ENCODE assay signal across 8 cellular contexts in genomic region chr4:105637409-105638258, GRCh38.
A peak's percentile ranks its signal among the peaks of the same experiment; 100 is the strongest.
DNase-seq lines count a peak whose midpoint lies in the region; ATAC-seq and TF ChIP-seq lines count a peak whose summit lies in the region.

No MANE protein-coding gene starts in this region.

- peak overlapping the region; percentile 64 for H3K4me3 ChIP-seq in DOHH2 (ENCODE audit: low read length)
- no peak overlapping the region for H3K4me3 ChIP-seq in HL-60 (replicated peaks; ENCODE audit: insufficient read depth, low read length)
- H3K4me3 ChIP-seq in Peyer's patch: no peak overlapping the region
- no peak overlapping the region for H3K4me3 ChIP-seq in spleen

- no peaks in the 10 kb centered on the region for H3K9me2 ChIP-seq in DOHH2 (replicated peaks; ENCODE audit: control insufficient read depth, low read length)

- no peaks in the 10 kb centered on the region for H3K27me3 ChIP-seq in DOHH2 (ENCODE audit: control insufficient read depth, low read length)
- no peaks in the 10 kb centered on the region for H3K27me3 ChIP-seq in HL-60 (ENCODE audit: insufficient read depth, poor library complexity, severe bottlenecking)
- H3K27me3 ChIP-seq in Peyer's patch: no peaks in the 10 kb centered on the region
- H3K27me3 ChIP-seq in spleen (replicated peaks in 1 of 7): no peaks in the 10 kb centered on the region

- intact Hi-C loops in Right ventricle myocardium inferior (cut with DNase I) (no loop called here), spleen (cut with DNase I; ENCODE audit: low total_unique reads) (no loop called here)

- H3K27ac ChIP-seq in DOHH2 (ENCODE audit: low read depth, low read length) (peak overlapping the region; percentile 78), HL-60 (replicated peaks) (peak overlapping the region; percentile 22), Peyer's patch (peak overlapping the region in 1 of 4 donors; percentile 11), spleen (peak overlapping the region in 5 of 8 donors; percentile 24 to 43 (median 36))

- no peaks in the 10 kb centered on the region for H3K79me2 ChIP-seq in DOHH2 (ENCODE audit: control insufficient read depth, low read length)

- H4K20me1 ChIP-seq in DOHH2 (ENCODE audit: control insufficient read depth, insufficient read depth, low read depth, low read length): no peaks in the 10 kb centered on the region

- ATAC-seq in GM21447 (IDR thresholded peaks at IDR 0.05; ENCODE audit: unreplicated experiment): peak; percentile 79
- peak; percentile 86 for ATAC-seq in Right ventricle myocardium inferior

- H3K4me1 ChIP-seq in DOHH2 (ENCODE audit: control insufficient read depth, low read length): peaks cover 56% of the 10 kb centered on the region
- peaks cover 0 to 13% (median 4%) of the 10 kb centered on the region in 4 donors for H3K4me1 ChIP-seq in Peyer's patch
- H3K4me1 ChIP-seq in spleen: peaks cover 0 to 25% (median 15%) of the 10 kb centered on the region in 6 donors

- peaks cover 9% of the 10 kb centered on the region; the same call in 1 of the 2 replicates for H3F3A ChIP-seq in DOHH2 (ENCODE audit: control insufficient read depth, insufficient read depth)

- H3K36me3 ChIP-seq in DOHH2 (ENCODE audit: control insufficient read depth, low read length) (no peaks in the 10 kb centered on the region), Peyer's patch (no peaks in the 10 kb centered on the region), spleen (no peaks in the 10 kb centered on the region)

- peak overlapping the region; percentile 77 for H3K4me2 ChIP-seq in DOHH2 (ENCODE audit: low read length)

- no peak for TF ChIP-seq CTCF in DOHH2 (IDR thresholded peaks at IDR 0.05; ENCODE audit: low read depth, low read length, poor library complexity, severe bottlenecking)
- TF ChIP-seq CTCF in HL-60 (IDR thresholded peaks at IDR 0.05; ENCODE audit: insufficient read depth, low read length): no peak
- no peak for TF ChIP-seq CTCF in Peyer's patch (IDR thresholded peaks at IDR 0.05)
- no peak for TF ChIP-seq CTCF in spleen (IDR thresholded peaks at IDR 0.05 in 8 of 11, conservative IDR thresholded peaks at IDR 0.05 in 3 of 11)

- H3K9me3 ChIP-seq in DOHH2 (ENCODE audit: control insufficient read depth, insufficient read depth, low read length) (no peaks in the 10 kb centered on the region), Peyer's patch (no peaks in the 10 kb centered on the region), spleen (no peaks in the 10 kb centered on the region)

- TF ChIP-seq POLR2A in Peyer's patch (IDR thresholded peaks at IDR 0.05) (no peak), spleen (IDR thresholded peaks at IDR 0.05) (no peak)

- WGBS in spleen, 5 donors: 42 to 57% (median 45%) methylated on average over 5 of the region's 5 CpGs

- DNase-seq in HL-60 (ENCODE audit: low read depth in 1 of 2, low spot score in 1 of 2) (peak; percentile 4 to 91), Peyer's patch (peak; percentile 58 to 92 (median 90)), Right ventricle myocardium inferior (ENCODE audit: missing footprints) (peak; percentile 74), spleen (peak; percentile 79), A172 (ENCODE audit: low spot score) (no peak)
- DNase-seq in activated naive CD4-positive, alpha-beta T cell treated with anti-CD3 and anti-CD28 coated beads, Interleukin-2, amount 50 U/mL, for 16 hours: no peak

Comparison
In these comparisons a context has a peak if more than half of its experiments do, and no peak if none do; other contexts are left out.
1. DNase-seq: peak in HL-60 (2 of 2), Peyer's patch (3 of 3), Right ventricle myocardium inferior (single experiment) and spleen (single experiment); none in A172 (single experiment) and activated naive CD4-positive, alpha-beta T cell treated with anti-CD3 and anti-CD28 coated beads, Interleukin-2, amount 50 U/mL, for 16 hours (single experiment).